Comparison of ENCODE assay signal across 2 cellular contexts in genomic region chr12:32566663-32567634, GRCh38.
TF ChIP-seq lines count a peak whose summit lies in the region.

No MANE protein-coding gene starts in this region.

TF ChIP-seq in endothelial cell of umbilical vein, 7 proteins besides CTCF, POLR2A, EP300 and RAD21:
- TF ChIP-seq GATA2 (IDR thresholded peaks at IDR 0.05; ENCODE audit: insufficient read depth, insufficient read length, low read depth, low read length) = no peak
- no peak for TF ChIP-seq POLR2AphosphoS5 (IDR thresholded peaks at IDR 0.05; ENCODE audit: insufficient read depth, low read depth, low read length)
- TF ChIP-seq FOS (IDR thresholded peaks at IDR 0.05; ENCODE audit: borderline replicate concordance, insufficient read depth, low read length) = no peak
- no peak for TF ChIP-seq MAX (IDR thresholded peaks at IDR 0.05; ENCODE audit: insufficient read depth, insufficient read length)
- no peak for TF ChIP-seq EZH2 (IDR thresholded peaks at IDR 0.05; ENCODE audit: borderline replicate concordance, low read depth, low read length, severe bottlenecking)
- no peak for TF ChIP-seq JUN (IDR thresholded peaks at IDR 0.05; ENCODE audit: borderline replicate concordance, insufficient read depth, insufficient read length, low read depth)
- no peak for TF ChIP-seq MYC (IDR thresholded peaks at IDR 0.05; ENCODE audit: low read depth, low read length)
TF ChIP-seq in endothelial cell of umbilical vein: peak in this region for 0.

TF ChIP-seq in GM12891, 5 proteins besides CTCF, POLR2A, EP300 and RAD21:
- TF ChIP-seq TAF1 (IDR thresholded peaks at IDR 0.05; ENCODE audit: low read depth, low read length) = no peak
